In the genomic region with DNA sequence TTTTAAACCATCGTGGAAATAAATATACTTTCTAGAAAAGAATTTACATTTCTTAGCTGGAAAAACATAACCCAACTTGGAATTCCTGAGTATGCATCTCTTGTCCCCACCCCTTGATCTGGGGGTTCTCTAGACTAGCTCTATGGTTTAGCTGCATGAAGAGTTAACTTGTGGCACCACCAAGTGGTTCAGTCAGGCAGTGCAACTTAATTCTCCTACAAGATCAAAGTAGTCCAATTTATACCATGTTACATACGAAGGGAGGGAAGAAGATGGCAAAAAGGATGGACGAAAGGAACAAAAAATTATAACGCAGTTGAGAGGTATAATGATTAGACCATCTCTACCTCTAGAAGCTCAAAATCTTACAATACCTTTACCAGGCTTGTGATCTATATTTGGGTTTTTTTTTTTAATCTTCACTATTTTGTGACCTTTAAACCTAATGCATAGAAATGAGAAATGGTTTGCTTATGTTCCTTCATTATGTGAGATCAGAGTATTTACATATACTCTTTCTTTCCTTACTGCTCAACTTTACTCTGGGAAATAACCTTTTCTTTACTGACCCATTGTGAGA, we compare ENCODE assay signal across 8 cellular contexts. TPM values are rescaled to one million over a fixed set of nuclear protein-coding genes. Genes with fewer than 3 reads are reported as not detected.
DNase-seq lines count a peak whose midpoint lies in the region; ATAC-seq and TF ChIP-seq lines count a peak whose summit lies in the region.

No MANE protein-coding gene starts in this region.

- WGBS in transverse colon (ENCODE audit: low coverage in 1 of 2), 2 donors = 15 to 28% methylated on average over 4 of the region's 4 CpGs

- TF ChIP-seq EP300 in transverse colon (IDR thresholded peaks at IDR 0.05; ENCODE audit: low read depth) = no peak

- ATAC-seq in GM19023 (IDR thresholded peaks at IDR 0.05; ENCODE audit: unreplicated experiment) (peak; percentile 88), HG03520 (IDR thresholded peaks at IDR 0.05; ENCODE audit: unreplicated experiment) (peak; percentile 87)

- no peaks in the 10 kb centered on the region for H3K4me1 ChIP-seq in CD8-positive, alpha-beta memory T cell (ENCODE audit: insufficient read depth, low read length)
- H3K4me1 ChIP-seq in neutrophil (ENCODE audit: control insufficient read depth in 1 of 2, insufficient read depth in 1 of 2, low read depth in 1 of 2, low read length in 1 of 2) (no peaks in the 10 kb centered on the region), transverse colon (no peaks in the 10 kb centered on the region)

- H3K36me3 ChIP-seq in CD8-positive, alpha-beta memory T cell (ENCODE audit: insufficient read depth, low read length) = no peaks in the 10 kb centered on the region
- H3K36me3 ChIP-seq in neutrophil (peaks cover 26% of the 10 kb centered on the region), transverse colon (peaks cover 0 to 7% (median 0%) of the 10 kb centered on the region in 4 donors)

- no peak for TF ChIP-seq POLR2A in transverse colon (IDR thresholded peaks at IDR 0.05)

- no peak overlapping the region for H3K4me3 ChIP-seq in CD8-positive, alpha-beta memory T cell (ENCODE audit: low read length)
- H3K4me3 ChIP-seq in fibroblast of mammary gland (ENCODE audit: control insufficient read depth, low read depth, low read length) = no peak overlapping the region
- no peak overlapping the region for H3K4me3 ChIP-seq in neutrophil (ENCODE audit: low read depth in 1 of 2, low read length in 1 of 2)
- H3K4me3 ChIP-seq in transverse colon = no peak overlapping the region

- H3K9me3 Mint-ChIP-seq in CD8-positive, alpha-beta memory T cell = no peaks in the 10 kb centered on the region

- H3K27ac Mint-ChIP-seq in CD8-positive, alpha-beta memory T cell = peak overlapping the region in 1 of 8 donors; percentile 50

- TF ChIP-seq CTCF in fibroblast of mammary gland (conservative IDR thresholded peaks at IDR 0.05; ENCODE audit: control insufficient read depth, insufficient read depth, low read depth, low read length) = peak; percentile 85
- peak; percentile 87 for TF ChIP-seq CTCF in neutrophil (IDR thresholded peaks at IDR 0.05)
- peak; percentile 54 to 74 (median 61) for TF ChIP-seq CTCF in transverse colon (IDR thresholded peaks at IDR 0.05)

- peaks cover 0 to 23% (median 5%) of the 10 kb centered on the region in 3 donors for H3K36me3 Mint-ChIP-seq in CD8-positive, alpha-beta memory T cell

- H3K27me3 Mint-ChIP-seq in CD8-positive, alpha-beta memory T cell = no peaks in the 10 kb centered on the region

- H3K27ac ChIP-seq in CD8-positive, alpha-beta memory T cell (ENCODE audit: low read depth, low read length) = no peak overlapping the region
- H3K27ac ChIP-seq in neutrophil = no peak overlapping the region
- no peak overlapping the region for H3K27ac ChIP-seq in transverse colon

- H3K4me3 Mint-ChIP-seq in CD8-positive, alpha-beta memory T cell = no peak overlapping the region

- POLR2A ChIA-PET in CD8-positive, alpha-beta memory T cell (lab: Charles Lee) = no interaction called here

- in situ Hi-C loops in transverse colon (cut with MboI; ENCODE audit: low pct_ligation_motif_present in 1 of 4, low pct_unique_long_range_greater_than_20kb in 1 of 4, low sequenced_read_pairs in 3 of 4) = no loop called here

- H3K9me3 ChIP-seq in CD8-positive, alpha-beta memory T cell (ENCODE audit: low read length) = no peaks in the 10 kb centered on the region
- H3K9me3 ChIP-seq in neutrophil (no peaks in the 10 kb centered on the region), transverse colon (no peaks in the 10 kb centered on the region)

- H3K27me3 ChIP-seq in CD8-positive, alpha-beta memory T cell (ENCODE audit: insufficient read depth, low read length, poor library complexity, severe bottlenecking) = no peaks in the 10 kb centered on the region
- H3K27me3 ChIP-seq in neutrophil (no peaks in the 10 kb centered on the region), transverse colon (no peaks in the 10 kb centered on the region)

- H3K4me1 Mint-ChIP-seq in CD8-positive, alpha-beta memory T cell = peaks cover 0 to 6% (median 2%) of the 10 kb centered on the region in 3 donors

- peak; percentile 3 to 59 (median 19) for DNase-seq in CD8-positive, alpha-beta memory T cell
- peak; percentile 33 for DNase-seq in OCI-M2 (lab: John Stamatoyannopoulos, UW; ENCODE audit: unreplicated experiment)
- peak; percentile 51 for DNase-seq in activated T-cell treated with anti-CD3 and anti-CD28 coated beads, Interleukin-2, amount 50 U/mL, for 1 hour
- peak; percentile 82 for DNase-seq in fibroblast of mammary gland (ENCODE audit: low read depth)
- peak; percentile 34 for DNase-seq in transverse colon

- intact Hi-C loops in transverse colon (cut with DNase I; ENCODE audit: low total_unique reads) = no loop called here

- CTCF ChIA-PET in CD8-positive, alpha-beta memory T cell (lab: Charles Lee) = interaction anchor here (0.6 to 1.5 kb wide), 7 partner anchors 8 to 36 kb away, joined by 3 to 9 read pairs (median 3); no protein-coding TSS in a partner anchor

RNA-seq across cellular contexts. Expression of gene ALKBH3, which starts 28.5 kb away (rescaled TPM):
- 10 to 100 TPM; 51.1 to 51.5 TPM for total RNA-seq in CD8-positive, alpha-beta memory T cell
- polyA plus RNA-seq in CD8-positive, alpha-beta memory T cell = 38.3 TPM
- total RNA-seq in transverse colon = 10 to 100 TPM in 3 of 4 donors, 1 to 10 TPM in 1; 7.2 to 27.6 (median 23.5) TPM

Comparison
In these comparisons a context has a peak if more than half of its experiments do, and no peak if none do; other contexts are left out.
1. DNase-seq: peak in every context shown above with its lines; median percentile 82 in fibroblast of mammary gland; 51 in activated T-cell treated with anti-CD3 and anti-CD28 coated beads, Interleukin-2, amount 50 U/mL, for 1 hour; 34 in transverse colon; 33 in OCI-M2; 19 in CD8-positive, alpha-beta memory T cell.